4 cellular contexts compared by ENCODE assay signal in genomic region chr5:137185193-137185592, GRCh38.
"Had no signal": no experiment of that assay in that cellular context is flagged by ENCODE, and none has a peak within 500 bp of the region (broad histone marks: within the 10 kb centered on the region; RNA-seq: fewer than 3 reads in every experiment).

No MANE protein-coding gene starts in this region.

- DNase-seq: GM23248, GOT3, H7, HFFc6 had no signal
